2 cellular contexts compared by ENCODE assay signal in the genomic region with DNA sequence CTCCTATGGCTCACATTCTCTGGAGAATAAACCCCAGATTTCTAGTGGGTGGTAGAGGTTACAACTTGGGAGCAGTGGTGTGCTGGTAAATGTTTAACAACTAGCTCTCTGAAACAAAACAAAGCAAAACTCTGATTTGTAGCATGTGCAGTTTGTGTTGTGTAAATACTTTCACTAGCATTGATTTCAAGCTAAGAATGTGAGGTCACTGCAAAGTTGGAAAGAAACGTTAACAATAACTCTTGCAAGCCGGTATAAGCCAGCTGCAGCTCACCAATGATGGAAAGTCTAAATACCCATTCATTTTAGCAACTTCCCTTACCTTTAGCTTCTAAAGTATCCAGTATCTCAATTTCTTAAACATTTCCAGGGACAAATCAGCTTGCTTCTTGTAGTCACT.
TF ChIP-seq lines count a peak whose summit lies in the region.

No MANE protein-coding gene starts in this region.

TF ChIP-seq in K562, 482 proteins besides CTCF, POLR2A, EP300 and RAD21:
- TF ChIP-seq DDX20 (tag; IDR thresholded peaks at IDR 0.05; ENCODE audit: low read depth): no peak
- TF ChIP-seq NEUROD1 (IDR thresholded peaks at IDR 0.05; ENCODE audit: borderline replicate concordance, low read depth, low read length, partially characterized antibody): no peak
- TF ChIP-seq TAF7 (tag; IDR thresholded peaks at IDR 0.05): no peak
- TF ChIP-seq KDM5B (IDR thresholded peaks at IDR 0.05; ENCODE audit: insufficient replicate concordance, low read depth, low read length): no peak
- no peak for TF ChIP-seq ZNF384 (IDR thresholded peaks at IDR 0.05; ENCODE audit: low read depth, low read length)
- TF ChIP-seq ZNF780A (CRISPR knock-in tag; IDR thresholded peaks at IDR 0.05): no peak
- no peak for TF ChIP-seq KDM4B (IDR thresholded peaks at IDR 0.05; ENCODE audit: borderline replicate concordance in 2 of 2, low read depth in 1 of 2)
- no peak for TF ChIP-seq ZBTB17 (CRISPR knock-in tag; IDR thresholded peaks at IDR 0.05)
- no peak for TF ChIP-seq MED1 (CRISPR knock-in tag; IDR thresholded peaks at IDR 0.05; ENCODE audit: borderline replicate concordance)
- TF ChIP-seq CLOCK (CRISPR knock-in tag; IDR thresholded peaks at IDR 0.05; ENCODE audit: borderline replicate concordance): no peak
- TF ChIP-seq, protein P1, sequence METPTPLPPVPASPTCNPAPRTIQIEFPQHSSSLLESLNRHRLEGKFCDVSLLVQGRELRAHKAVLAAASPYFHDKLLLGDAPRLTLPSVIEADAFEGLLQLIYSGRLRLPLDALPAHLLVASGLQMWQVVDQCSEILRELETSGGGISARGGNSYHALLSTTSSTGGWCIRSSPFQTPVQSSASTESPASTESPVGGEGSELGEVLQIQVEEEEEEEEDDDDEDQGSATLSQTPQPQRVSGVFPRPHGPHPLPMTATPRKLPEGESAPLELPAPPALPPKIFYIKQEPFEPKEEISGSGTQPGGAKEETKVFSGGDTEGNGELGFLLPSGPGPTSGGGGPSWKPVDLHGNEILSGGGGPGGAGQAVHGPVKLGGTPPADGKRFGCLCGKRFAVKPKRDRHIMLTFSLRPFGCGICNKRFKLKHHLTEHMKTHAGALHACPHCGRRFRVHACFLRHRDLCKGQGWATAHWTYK (CRISPR knock-in tag; IDR thresholded peaks at IDR 0.05): no peak
- no peak for TF ChIP-seq THRAP3 (IDR thresholded peaks at IDR 0.05; ENCODE audit: borderline replicate concordance)
- no peak for TF ChIP-seq BRF2 (IDR thresholded peaks at IDR 0.05; ENCODE audit: borderline replicate concordance, insufficient read depth, insufficient read length)

TF ChIP-seq in HepG2, 621 proteins besides CTCF, POLR2A, EP300 and RAD21:
- TF ChIP-seq GFI1 (CRISPR knock-in tag; IDR thresholded peaks at IDR 0.05; ENCODE audit: borderline replicate concordance): peak; percentile 26; the same call in 1 of the 2 replicates
- TF ChIP-seq ZNF33B (CRISPR knock-in tag; IDR thresholded peaks at IDR 0.05): no peak
